Comparison of ENCODE assay signal across 1 cellular context in genomic region chr3:14092464-14092863, GRCh38.
TF ChIP-seq lines count a peak whose summit lies in the region.

No MANE protein-coding gene starts in this region.

TF ChIP-seq in K562, 482 proteins besides CTCF, POLR2A, EP300 and RAD21:
- TF ChIP-seq CEBPZ (IDR thresholded peaks at IDR 0.05; ENCODE audit: borderline replicate concordance, low read depth, low read length), result no peak
- TF ChIP-seq FUS (optimal IDR thresholded peaks at IDR 0.05; ENCODE audit: low read depth, low read length), result no peak
- TF ChIP-seq L3MBTL2 (IDR thresholded peaks at IDR 0.05), result no peak
- TF ChIP-seq MCM7 (IDR thresholded peaks at IDR 0.05), result peak in 1 of 2 experiments; percentile 91; a peak in 2 of 4 replicates
- no peak for TF ChIP-seq SOX6 (IDR thresholded peaks at IDR 0.05)
- peak; percentile 99 for TF ChIP-seq DACH1 (IDR thresholded peaks at IDR 0.05; ENCODE audit: partially characterized antibody)
- TF ChIP-seq ZBTB1 (CRISPR knock-in tag; IDR thresholded peaks at IDR 0.05; ENCODE audit: borderline replicate concordance, low read depth), result no peak
- no peak for TF ChIP-seq HBP1 (CRISPR knock-in tag; IDR thresholded peaks at IDR 0.05)
- TF ChIP-seq ARID3A (IDR thresholded peaks at IDR 0.05; ENCODE audit: borderline replicate concordance, low read depth, low read length), result no peak
